ENCODE assay signal across 29 cellular contexts in genomic region chr1:102699524-102699923, GRCh38.
"Had no signal": no experiment of that assay in that cellular context is flagged by ENCODE, and none has a peak within 500 bp of the region (broad histone marks: within the 10 kb centered on the region; RNA-seq: fewer than 3 reads in every experiment).

No MANE protein-coding gene starts in this region.

- FAIRE-seq: urothelium cell line had no signal

- H3K27me3 ChIP-seq: stomach, suprapubic skin, testis, thyroid gland, tibial artery, tibial nerve, transverse colon, upper lobe of left lung, upper lobe of right lung, uterus, vagina had no signal

- H3K36me3 ChIP-seq: stomach, suprapubic skin, thoracic aorta, thyroid gland, tibial artery, tibial nerve, transverse colon, upper lobe of left lung, upper lobe of right lung, uterus, vagina had no signal

- H3K9me3 Mint-ChIP-seq: stimulated activated naive CD8-positive, alpha-beta T cell treated with anti-CD3 and anti-CD28 coated beads, Interleukin-15, Interleukin-2, amounts not matched to agents 100 ng/mL and 50 ng/mL, for 24 hours; type B pancreatic cell had no signal

- H3K27ac Mint-ChIP-seq: stimulated activated effector memory CD8-positive, alpha-beta T cell treated with anti-CD3 and anti-CD28 coated beads, Interleukin-12 subunit alpha, Interleukin-12 subunit beta, amount 100 ng/mL, for 72 hours; stimulated activated memory B cell treated with anti-CD40 and anti-IgM and Interleukin-4, amounts not matched to agents 10 μg/mL and 1 μg/mL and 100 μg/mL, for 72 hours; stimulated activated naive B cell treated with anti-CD40 and anti-IgM and Interleukin-4, amounts not matched to agents 10 μg/mL and 1 μg/mL and 100 μg/mL, for 72 hours; stimulated activated naive CD8-positive, alpha-beta T cell treated with anti-CD3 and anti-CD28 coated beads, Interleukin-15, amount 100 ng/mL, for 72 hours; stimulated activated naive CD8-positive, alpha-beta T cell treated with anti-CD3 and anti-CD28 coated beads, Interleukin-15, Interleukin-2, amounts not matched to agents 100 ng/mL and 50 ng/mL, for 24 hours; type B pancreatic cell had no signal

- DNase-seq: stimulated activated CD4-positive, alpha-beta T cell treated with anti-CD3 and anti-CD28 coated beads, Interleukin-2, amount 100 ng/mL, for 48 hours; stimulated activated CD4-positive, alpha-beta T cell treated with anti-CD3 and anti-CD28 coated beads, Interleukin-4, amount 100 ng/mL, for 1 hour; stimulated activated CD4-positive, alpha-beta T cell treated with anti-CD3 and anti-CD28 coated beads, Interleukin-4, amount 100 ng/mL, for 24 hours; stimulated activated CD4-positive, alpha-beta T cell treated with anti-CD3 and anti-CD28 coated beads, Interleukin-4, amount 100 ng/mL, for 4 hours; stimulated activated CD8-positive, alpha-beta memory T cell treated with anti-CD3 and anti-CD28 coated beads, Interleukin-4, amount 100 ng/mL, for 48 hours; stimulated activated naive B cell treated with anti-CD40 and anti-IgM and Interleukin-4, amounts not matched to agents 10 μg/mL and 1 μg/mL and 100 μg/mL, for 72 hours; stimulated activated naive CD4-positive, alpha-beta T cell; stimulated activated naive CD4-positive, alpha-beta T cell treated with Interleukin-2 at 50 U/mL for 16 hours; stimulated activated naive CD8-positive, alpha-beta T cell treated with anti-CD3 and anti-CD28 coated beads, Interleukin-15, amount 100 ng/mL, for 72 hours; stimulated activated naive CD8-positive, alpha-beta T cell treated with anti-CD3 and anti-CD28 coated beads, Interleukin-15, Interleukin-2, amounts not matched to agents 100 U/mL and 50 U/mL, for 24 hours; stomach; substantia nigra; testis; thyroid gland; tibial artery; transverse colon; trophoblast cell; upper lobe of left lung; upper lobe of right lung; uterus had no signal

- H3K9me3 ChIP-seq: suprapubic skin, testis, thoracic aorta, thyroid gland, tibial artery, tibial nerve, transverse colon, upper lobe of left lung, upper lobe of right lung, uterus, vagina had no signal

- H3K36me3 Mint-ChIP-seq: stimulated activated effector memory CD8-positive, alpha-beta T cell treated with anti-CD3 and anti-CD28 coated beads, Interleukin-12 subunit alpha, Interleukin-12 subunit beta, amount 100 ng/mL, for 72 hours; stimulated activated memory B cell treated with anti-CD40 and anti-IgM and Interleukin-4, amounts not matched to agents 10 μg/mL and 1 μg/mL and 100 μg/mL, for 72 hours; stimulated activated naive B cell treated with anti-CD40 and anti-IgM and Interleukin-4, amounts not matched to agents 10 μg/mL and 1 μg/mL and 100 μg/mL, for 72 hours; type B pancreatic cell had no signal

- H3K4me1 Mint-ChIP-seq: stimulated activated effector memory CD8-positive, alpha-beta T cell treated with anti-CD3 and anti-CD28 coated beads, Interleukin-12 subunit alpha, Interleukin-12 subunit beta, amount 100 ng/mL, for 72 hours; stimulated activated memory B cell treated with anti-CD40 and anti-IgM and Interleukin-4, amounts not matched to agents 10 μg/mL and 1 μg/mL and 100 μg/mL, for 72 hours; stimulated activated naive B cell treated with anti-CD40 and anti-IgM and Interleukin-4, amounts not matched to agents 10 μg/mL and 1 μg/mL and 100 μg/mL, for 72 hours; stimulated activated naive CD8-positive, alpha-beta T cell treated with anti-CD3 and anti-CD28 coated beads, Interleukin-15, amount 100 ng/mL, for 72 hours had no signal

- H3K4me1 ChIP-seq: stomach, suprapubic skin, testis, thyroid gland, tibial artery, tibial nerve, transverse colon, upper lobe of left lung, upper lobe of right lung, uterus, vagina had no signal

- H3K27ac ChIP-seq: stomach, suprapubic skin, testis, thoracic aorta, thyroid gland, tibial artery, tibial nerve, transverse colon, upper lobe of left lung, upper lobe of right lung, uterus, vagina had no signal

- H3K27me3 Mint-ChIP-seq: stimulated activated memory B cell treated with anti-CD40 and anti-IgM and Interleukin-4, amounts not matched to agents 10 μg/mL and 1 μg/mL and 100 μg/mL, for 72 hours; stimulated activated naive B cell treated with anti-CD40 and anti-IgM and Interleukin-4, amounts not matched to agents 10 μg/mL and 1 μg/mL and 100 μg/mL, for 72 hours; stimulated activated naive CD8-positive, alpha-beta T cell treated with anti-CD3 and anti-CD28 coated beads, Interleukin-15, amount 100 ng/mL, for 72 hours; stimulated activated naive CD8-positive, alpha-beta T cell treated with anti-CD3 and anti-CD28 coated beads, Interleukin-15, Interleukin-2, amounts not matched to agents 100 ng/mL and 50 ng/mL, for 24 hours; type B pancreatic cell had no signal

- H3K4me3 ChIP-seq: stomach, suprapubic skin, testis, thoracic aorta, thyroid gland, tibial artery, tibial nerve, transverse colon, upper lobe of left lung, upper lobe of right lung, uterus, vagina had no signal

- ATAC-seq: stimulated activated effector memory CD8-positive, alpha-beta T cell treated with anti-CD3 and anti-CD28 coated beads, Interleukin-12 subunit alpha, Interleukin-12 subunit beta, amount 100 ng/mL, for 72 hours; stimulated activated memory B cell treated with anti-CD40 and anti-IgM and Interleukin-4, amounts not matched to agents 10 μg/mL and 1 μg/mL and 100 μg/mL, for 72 hours; stimulated activated naive B cell treated with anti-CD40 and anti-IgM and Interleukin-4, amounts not matched to agents 10 μg/mL and 1 μg/mL and 100 μg/mL, for 72 hours; stimulated activated naive CD8-positive, alpha-beta T cell treated with anti-CD3 and anti-CD28 coated beads, Interleukin-15, amount 100 ng/mL, for 72 hours; stimulated activated naive CD8-positive, alpha-beta T cell treated with anti-CD3 and anti-CD28 coated beads, Interleukin-15, Interleukin-2, amounts not matched to agents 100 U/mL and 50 U/mL, for 24 hours; upper lobe of right lung had no signal

- H3K4me3 Mint-ChIP-seq: stimulated activated effector memory CD8-positive, alpha-beta T cell treated with anti-CD3 and anti-CD28 coated beads, Interleukin-12 subunit alpha, Interleukin-12 subunit beta, amount 100 ng/mL, for 72 hours; stimulated activated memory B cell treated with anti-CD40 and anti-IgM and Interleukin-4, amounts not matched to agents 10 μg/mL and 1 μg/mL and 100 μg/mL, for 72 hours; stimulated activated naive B cell treated with anti-CD40 and anti-IgM and Interleukin-4, amounts not matched to agents 10 μg/mL and 1 μg/mL and 100 μg/mL, for 72 hours; stimulated activated naive CD8-positive, alpha-beta T cell treated with anti-CD3 and anti-CD28 coated beads, Interleukin-15, amount 100 ng/mL, for 72 hours; stimulated activated naive CD8-positive, alpha-beta T cell treated with anti-CD3 and anti-CD28 coated beads, Interleukin-15, Interleukin-2, amounts not matched to agents 100 ng/mL and 50 ng/mL, for 24 hours; type B pancreatic cell had no signal
